8 cellular contexts compared by ENCODE assay signal in the genomic region with DNA sequence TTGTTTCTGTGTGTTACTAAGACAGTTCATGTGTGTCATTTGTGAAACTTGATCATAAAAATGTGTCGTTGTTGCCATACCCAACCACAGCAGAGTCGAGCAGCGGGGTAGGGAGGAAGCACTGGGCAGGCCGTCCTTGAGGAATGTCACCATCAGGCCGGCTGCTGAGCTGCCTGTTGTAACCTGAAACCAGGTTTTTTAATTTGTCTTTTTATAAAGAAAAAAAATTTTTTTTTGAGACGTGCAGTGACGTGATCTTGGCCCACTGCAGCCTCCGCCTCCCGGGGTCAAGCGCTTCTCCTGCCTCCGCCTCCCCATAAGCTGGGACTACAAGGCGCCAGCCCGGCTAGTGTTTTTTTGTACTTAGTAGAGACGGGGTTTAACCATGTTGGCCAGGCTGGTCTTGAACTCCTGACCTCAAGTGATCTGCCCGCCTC. TPM values are rescaled to one million over a fixed set of nuclear protein-coding genes. Genes with fewer than 3 reads are reported as not detected.
DNase-seq lines count a peak whose midpoint lies in the region; ATAC-seq and TF ChIP-seq lines count a peak whose summit lies in the region.

No MANE protein-coding gene starts in this region.

- H3K4me1 ChIP-seq in left ventricle myocardium inferior, result peaks cover 38% of the 10 kb centered on the region

- no peak for TF ChIP-seq CTCF in 22Rv1 (IDR thresholded peaks at IDR 0.05)
- TF ChIP-seq CTCF in GM06990 (IDR thresholded peaks at IDR 0.05; ENCODE audit: insufficient read depth, low read length, poor library complexity, severe bottlenecking), result no peak
- no peak for TF ChIP-seq CTCF in left ventricle myocardium inferior (IDR thresholded peaks at IDR 0.05; ENCODE audit: borderline replicate concordance)

- DNase-seq in GM06990 (ENCODE audit: extremely low read depth, insufficient read length) (no peak), left ventricle myocardium inferior (peak; percentile 25), sciatic nerve (ENCODE audit: low spot score) (peak; percentile 69), NCI-H345 treated with DMSO at 0.1 percent for 48 hours (lab: John Stamatoyannopoulos, UW; ENCODE audit: unreplicated experiment) (no peak), HuH-7.5 (ENCODE audit: low spot score) (no peak)
- no peak for DNase-seq in activated T-cell treated with anti-CD3 and anti-CD28 coated beads, Interleukin-2, amount 50 U/mL, for 72 hours

- H3K4me3 ChIP-seq in GM06990 (replicated peaks; ENCODE audit: low read depth, low read length) (peak overlapping the region; percentile 97), left ventricle myocardium inferior (peak overlapping the region; percentile 88)

- peak overlapping the region; percentile 90 for H3K27ac ChIP-seq in 22Rv1
- H3K27ac ChIP-seq in left ventricle myocardium inferior (replicated peaks), result peak overlapping the region; percentile 98

- intact Hi-C loops in left ventricle myocardium inferior (cut with micrococcal nuclease), result no loop called here
- intact Hi-C loops in sciatic nerve (cut with DNase I), result no loop called here

- peak overlapping the region; percentile 94 to 95 for H3K4me3 Mint-ChIP-seq in activated T-cell treated with anti-CD3 and anti-CD28 coated beads, Interleukin-2, amount 50 U/mL, for 72 hours

- H3K9me3 ChIP-seq in left ventricle myocardium inferior (replicated peaks), result no peaks in the 10 kb centered on the region

- H3K27me3 ChIP-seq in GM06990 (replicated peaks; ENCODE audit: control insufficient read depth, insufficient read depth, low read length) (no peaks in the 10 kb centered on the region), left ventricle myocardium inferior (ENCODE audit: low read depth) (no peaks in the 10 kb centered on the region)

- H3K9me3 Mint-ChIP-seq in activated T-cell treated with anti-CD3 and anti-CD28 coated beads, Interleukin-2, amount 50 U/mL, for 72 hours, result no peaks in the 10 kb centered on the region

- peaks cover 8% of the 10 kb centered on the region in 2 donors for H3K36me3 Mint-ChIP-seq in activated T-cell treated with anti-CD3 and anti-CD28 coated beads, Interleukin-2, amount 50 U/mL, for 72 hours (ENCODE audit: insufficient read depth in 2 of 2)

- H3K36me3 ChIP-seq in GM06990 (ENCODE audit: control insufficient read depth, insufficient read depth, low read length) (peaks cover 4% of the 10 kb centered on the region), left ventricle myocardium inferior (peaks cover 6% of the 10 kb centered on the region)

- peaks cover 41% of the 10 kb centered on the region for H3K4me1 Mint-ChIP-seq in activated T-cell treated with anti-CD3 and anti-CD28 coated beads, Interleukin-2, amount 50 U/mL, for 72 hours (ENCODE audit: low read depth)

- ATAC-seq in HG03159 (IDR thresholded peaks at IDR 0.05; ENCODE audit: unreplicated experiment) (peak; percentile 3), sciatic nerve (peak; percentile 55)
- ATAC-seq in activated T-cell treated with anti-CD3 and anti-CD28 coated beads, Interleukin-2, amount 50 U/mL, for 72 hours (replicated peaks in 1 of 2), result no peak

- peak overlapping the region; percentile 95 for H3K27ac Mint-ChIP-seq in activated T-cell treated with anti-CD3 and anti-CD28 coated beads, Interleukin-2, amount 50 U/mL, for 72 hours

- no peaks in the 10 kb centered on the region for H3K27me3 Mint-ChIP-seq in activated T-cell treated with anti-CD3 and anti-CD28 coated beads, Interleukin-2, amount 50 U/mL, for 72 hours (ENCODE audit: low read depth)

RNA-seq across cellular contexts. Expression of gene TXNL4A, which starts 0.6 kb away (rescaled TPM):
- total RNA-seq in activated T-cell treated with anti-CD3 and anti-CD28 coated beads, Interleukin-2, amount 50 U/mL, for 72 hours, result 100 to 1,000 TPM in 1 of 2 donors, 10 to 100 TPM in 1; 92.9 to 105 TPM
- total RNA-seq in left ventricle myocardium inferior (92.0 TPM), sciatic nerve (71.7 TPM)

RNA-seq across cellular contexts. Expression of gene HSBP1L1, which starts 24.5 kb away (rescaled TPM):
- 10 to 100 TPM; 11.2 to 11.8 TPM for total RNA-seq in activated T-cell treated with anti-CD3 and anti-CD28 coated beads, Interleukin-2, amount 50 U/mL, for 72 hours
- 12.2 TPM for total RNA-seq in left ventricle myocardium inferior
- 16.9 TPM for total RNA-seq in sciatic nerve

RNA-seq across cellular contexts. Expression of gene SLC66A2, which starts 37.5 kb away (rescaled TPM):
- total RNA-seq in activated T-cell treated with anti-CD3 and anti-CD28 coated beads, Interleukin-2, amount 50 U/mL, for 72 hours, result 10 to 100 TPM; 35.1 to 40.1 TPM
- total RNA-seq in left ventricle myocardium inferior, result 27.4 TPM
- total RNA-seq in sciatic nerve, result 65.2 TPM

RNA-seq across cellular contexts. Expression of gene RBFA, which starts 45.3 kb away (rescaled TPM):
- total RNA-seq in activated T-cell treated with anti-CD3 and anti-CD28 coated beads, Interleukin-2, amount 50 U/mL, for 72 hours, result 10 to 100 TPM; 13.9 to 17.7 TPM
- total RNA-seq in left ventricle myocardium inferior (22.8 TPM), sciatic nerve (23.8 TPM)

Comparison
In these comparisons a context has a peak if more than half of its experiments do, and no peak if none do; other contexts are left out.
1. DNase-seq: peak in left ventricle myocardium inferior (single experiment) and sciatic nerve (single experiment); none in GM06990 (single experiment), activated T-cell treated with anti-CD3 and anti-CD28 coated beads, Interleukin-2, amount 50 U/mL, for 72 hours (0 of 2), NCI-H345 treated with DMSO at 0.1 percent for 48 hours (single experiment) and HuH-7.5 (single experiment).
2. ATAC-seq: peak in HG03159 (single experiment) and sciatic nerve (single experiment); none in activated T-cell treated with anti-CD3 and anti-CD28 coated beads, Interleukin-2, amount 50 U/mL, for 72 hours (0 of 2).